In the genomic region with DNA sequence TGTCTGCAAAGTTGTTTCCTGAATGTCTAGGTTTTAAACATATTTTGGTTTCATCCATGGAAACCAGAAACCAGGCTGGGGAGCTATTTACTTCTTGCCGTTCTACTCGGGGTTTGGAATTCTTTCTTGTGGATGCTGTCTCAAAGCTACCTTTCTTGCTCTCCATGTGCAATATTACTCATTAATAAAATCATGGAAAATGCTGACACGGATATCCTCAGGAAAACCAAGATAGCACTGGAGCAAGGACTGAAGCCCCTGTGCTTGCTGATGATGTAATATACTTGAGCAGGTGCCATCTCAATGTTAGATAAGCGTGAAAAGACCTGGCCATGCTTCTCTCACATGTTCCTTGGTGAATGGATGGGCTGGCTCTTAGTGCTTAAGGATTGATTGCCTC, we compare ENCODE assay signal across 21 cellular contexts. TPM values are rescaled to one million over a fixed set of nuclear protein-coding genes. Genes with fewer than 3 reads are reported as not detected.
A peak's percentile ranks its signal among the peaks of the same experiment; 100 is the strongest.
DNase-seq lines count a peak whose midpoint lies in the region; ATAC-seq, FAIRE-seq and TF ChIP-seq lines count a peak whose summit lies in the region.
"Had no signal": no experiment of that assay in that cellular context is flagged by ENCODE, and none has a peak within 500 bp of the region (broad histone marks: within the 10 kb centered on the region; RNA-seq: fewer than 3 reads in every experiment).

No MANE protein-coding gene starts in this region.

- H3K4me3 ChIP-seq in IMR-90 (ENCODE audit: insufficient read depth, low read depth, low read length): no peak overlapping the region
- H3K4me3 ChIP-seq in K562: no peak overlapping the region
- no peak overlapping the region for H3K4me3 ChIP-seq in trophoblast cell (ENCODE audit: low read depth, low read length)
- H3K4me3 ChIP-seq: BLaER1 treated with 17β-estradiol and CSF1 and Interleukin-3, amounts not matched to agents 10 nM and 100 nM had no signal

- H3K18ac ChIP-seq in IMR-90 (ENCODE audit: low read depth, low read length) (no peak overlapping the region), trophoblast cell (ENCODE audit: low read length) (no peak overlapping the region)

- no peak overlapping the region for H3K9ac ChIP-seq in IMR-90 (ENCODE audit: low read depth, low read length)
- H3K9ac ChIP-seq in K562 (ENCODE audit: insufficient read depth in 1 of 2, low read depth in 2 of 2, low read length in 2 of 2): no peak overlapping the region
- H3K9ac ChIP-seq in trophoblast cell (ENCODE audit: low read length): no peak overlapping the region
- H3K9ac ChIP-seq: BLaER1 treated with 17β-estradiol and CSF1 and Interleukin-3, amounts not matched to agents 10 nM and 100 nM had no signal

- no peak overlapping the region for H3K4me3 Mint-ChIP-seq in mesothelial cell of epicardium
- H3K4me3 Mint-ChIP-seq: B cell; CD4-positive, alpha-beta T cell; CD8-positive, alpha-beta T cell had no signal

- no peaks in the 10 kb centered on the region for H3K36me3 ChIP-seq in IMR-90 (ENCODE audit: control insufficient read depth, insufficient read depth, low read length)
- no peaks in the 10 kb centered on the region for H3K36me3 ChIP-seq in K562 (ENCODE audit: control insufficient read depth, insufficient read depth, low read length)
- no peaks in the 10 kb centered on the region for H3K36me3 ChIP-seq in trophoblast cell (ENCODE audit: control insufficient read depth in 1 of 2, insufficient read depth in 2 of 2, low read length in 2 of 2)
- H3K36me3 ChIP-seq: BLaER1 treated with 17β-estradiol and CSF1 and Interleukin-3, amounts not matched to agents 10 nM and 100 nM had no signal

- no peak overlapping the region for H4K12ac ChIP-seq in trophoblast cell (ENCODE audit: low read depth, low read length)

- no peaks in the 10 kb centered on the region for H3K27me3 Mint-ChIP-seq in mesothelial cell of epicardium (ENCODE audit: low read depth)

- H2AK9ac ChIP-seq in IMR-90 (replicated peaks; ENCODE audit: low read depth, low read length, poor library complexity): no peak overlapping the region

- H4K8ac ChIP-seq in IMR-90 (ENCODE audit: low read depth in 2 of 2, low read length in 2 of 2) (no peak overlapping the region), trophoblast cell (ENCODE audit: low read depth, low read length) (no peak overlapping the region)

- H3K4me2 ChIP-seq in IMR-90 (ENCODE audit: low read depth, low read length): no peak overlapping the region
- H3K4me2 ChIP-seq in K562 (ENCODE audit: insufficient read depth, low read length): no peak overlapping the region
- H3K4me2 ChIP-seq in trophoblast cell (ENCODE audit: low read length): no peak overlapping the region
- H3K4me2 ChIP-seq: BLaER1 treated with 17β-estradiol and CSF1 and Interleukin-3, amounts not matched to agents 10 nM and 100 nM had no signal

- DNase-seq in IMR-90: no peak
- DNase-seq in K562 (ENCODE audit: extremely low read depth in 1 of 4, low spot score in 3 of 4): no peak
- DNase-seq in trophoblast cell: no peak
- no peak for DNase-seq in ureter (ENCODE audit: low spot score)
- no peak for DNase-seq in mesothelial cell of epicardium (ENCODE audit: low spot score in 2 of 2, unreplicated experiment in 2 of 2)
- DNase-seq: 8988T; AML-193; Caco-2; Calu3; CD4-positive, alpha-beta T cell; CD8-positive, alpha-beta T cell; DMS79 treated with DMSO at 0.1 percent for 48 hours; GF-D8 had no signal

- POLR2A ChIA-PET in IMR-90 (lab: Charles Lee; ENCODE audit: unreplicated experiment) (no interaction called here), K562 (lab: Yijun Ruan, JAX) (no interaction called here)

- no peak overlapping the region for H3K23ac ChIP-seq in IMR-90 (ENCODE audit: low read depth, low read length)
- peak overlapping the region; percentile 81 for H3K23ac ChIP-seq in trophoblast cell (ENCODE audit: low read length)

- no peak overlapping the region for H3K14ac ChIP-seq in IMR-90 (replicated peaks; ENCODE audit: low read depth, low read length)
- no peak overlapping the region for H3K14ac ChIP-seq in trophoblast cell (ENCODE audit: low read length)

- no TSS peak for BruUV-seq in IMR-90 (replicated peaks; lab: Mats Ljungman, UMichigan)
- BruUV-seq in K562 (replicated peaks; lab: Mats Ljungman, UMichigan): no TSS peak

- no peak overlapping the region for H2BK120ac ChIP-seq in IMR-90 (ENCODE audit: low read depth, low read length)
- no peak overlapping the region for H2BK120ac ChIP-seq in trophoblast cell (ENCODE audit: insufficient read depth, low read length, poor library complexity)

- H2BK15ac ChIP-seq in IMR-90 (ENCODE audit: low read depth, low read length): no peak overlapping the region

- intact Hi-C loops in IMR-90 (cut with micrococcal nuclease) (no loop called here), K562 (cut with micrococcal nuclease) (loop anchor here (10.0 kb wide), 1 partner anchor 774 kb away; no protein-coding TSS in a partner anchor)

- no peak for TF ChIP-seq EP300 in K562 (IDR thresholded peaks at IDR 0.05; ENCODE audit: low read length)

- H3K27ac ChIP-seq in IMR-90 (ENCODE audit: insufficient read depth, low read length) (no peak overlapping the region), K562 (ENCODE audit: extremely low read depth, low read depth, low read length) (no peak overlapping the region), trophoblast cell (ENCODE audit: low read depth, low read length) (no peak overlapping the region)
- H3K27ac ChIP-seq: BLaER1 treated with 17β-estradiol and CSF1 and Interleukin-3, amounts not matched to agents 10 nM and 100 nM; C4-2B had no signal

- H3K27me3 ChIP-seq in IMR-90 (ENCODE audit: control insufficient read depth, insufficient read depth, low read length) (peaks cover 2% of the 10 kb centered on the region), K562 (ENCODE audit: control insufficient read depth in 2 of 2, insufficient read depth in 2 of 2, low read length in 2 of 2) (peaks cover 3 to 6% of the 10 kb centered on the region in 2 experiments; a peak in 3 of 5 replicates), trophoblast cell (ENCODE audit: insufficient read depth, low read length) (no peaks in the 10 kb centered on the region)
- H3K27me3 ChIP-seq: BLaER1 treated with 17β-estradiol and CSF1 and Interleukin-3, amounts not matched to agents 10 nM and 100 nM had no signal

- no peak overlapping the region for H2BK20ac ChIP-seq in IMR-90 (ENCODE audit: low read depth, low read length)

- TF ChIP-seq RAD21 in IMR-90 (IDR thresholded peaks at IDR 0.05; ENCODE audit: low read length) (no peak), K562 (CRISPR knock-in tag; conservative IDR thresholded peaks at IDR 0.05 in 1 of 2, IDR thresholded peaks at IDR 0.05 in 1 of 2) (no peak)

- no peak for TF ChIP-seq POLR2A in IMR-90 (IDR thresholded peaks at IDR 0.05; ENCODE audit: low read depth, low read length)
- TF ChIP-seq POLR2A in K562 (conservative IDR thresholded peaks at IDR 0.05): no peak

- H4K5ac ChIP-seq in IMR-90 (ENCODE audit: low read depth, low read length): no peak overlapping the region

- dilution Hi-C loops in IMR-90 (cut with HindIII; ENCODE audit: low sequenced_read_pairs, unreplicated experiment): no loop called here

- H2BK12ac ChIP-seq in trophoblast cell (ENCODE audit: low read length): no peak overlapping the region

- H3K4me1 ChIP-seq in IMR-90 (ENCODE audit: control insufficient read depth, insufficient read depth, low read length) (no peaks in the 10 kb centered on the region), K562 (replicated peaks in 1 of 2; ENCODE audit: control insufficient read depth in 2 of 2, insufficient read depth in 2 of 2, low read length in 2 of 2) (no peaks in the 10 kb centered on the region), trophoblast cell (ENCODE audit: control insufficient read depth in 1 of 2, insufficient read depth in 2 of 2, low read length in 2 of 2) (peaks cover 2 to 3% of the 10 kb centered on the region in 2 experiments)
- H3K4me1 ChIP-seq: Caco-2 had no signal

- H3K56ac ChIP-seq in IMR-90 (ENCODE audit: extremely low read depth, insufficient read depth, low read length): no peak overlapping the region

- no peaks in the 10 kb centered on the region for H3K9me3 Mint-ChIP-seq in mesothelial cell of epicardium
- H3K9me3 Mint-ChIP-seq: CD4-positive, alpha-beta T cell; CD8-positive, alpha-beta T cell had no signal

- H2AFZ ChIP-seq in IMR-90 (replicated peaks; ENCODE audit: low read length, poor library complexity): no peak overlapping the region
- no peak overlapping the region for H2AFZ ChIP-seq in K562 (ENCODE audit: low read depth, low read length)
- H2AFZ ChIP-seq in trophoblast cell (ENCODE audit: insufficient read depth, low read length, poor library complexity): no peak overlapping the region

- H3K9me3 ChIP-seq in IMR-90 (ENCODE audit: control insufficient read depth, insufficient read depth, low read length): no peaks in the 10 kb centered on the region
- H3K9me3 ChIP-seq in K562 (replicated peaks; ENCODE audit: control insufficient read depth, insufficient read depth, low read depth, low read length): no peaks in the 10 kb centered on the region
- H3K9me3 ChIP-seq in trophoblast cell (ENCODE audit: insufficient read depth, low read depth, low read length): no peaks in the 10 kb centered on the region
- H3K9me3 ChIP-seq: Caco-2 had no signal

- no peak overlapping the region for H3K27ac Mint-ChIP-seq in mesothelial cell of epicardium
- H3K27ac Mint-ChIP-seq: B cell; CD4-positive, alpha-beta T cell; CD8-positive, alpha-beta T cell had no signal

- H3K79me2 ChIP-seq in K562 (ENCODE audit: control insufficient read depth, insufficient read depth, low read length) (no peaks in the 10 kb centered on the region), trophoblast cell (ENCODE audit: control insufficient read depth, insufficient read depth, low read length, poor library complexity) (no peaks in the 10 kb centered on the region)

- H3K79me1 ChIP-seq in IMR-90 (ENCODE audit: low read depth in 1 of 2, low read length in 2 of 2) (no peaks in the 10 kb centered on the region), trophoblast cell (ENCODE audit: low read length) (no peaks in the 10 kb centered on the region)

- H2AK5ac ChIP-seq in IMR-90 (ENCODE audit: low read depth, low read length) (no peak overlapping the region), trophoblast cell (ENCODE audit: low read length) (no peak overlapping the region)

- FAIRE-seq in K562 (lab: Jason Lieb, UNC): no peak
- FAIRE-seq: A204.1, G401.6, GM12891, GM19239 had no signal

- CTCF ChIA-PET in IMR-90 (lab: Yijun Ruan, JAX) (interaction anchor here (1.0 kb wide), 1 partner anchor 11 kb away, joined by 4 read pairs; no protein-coding TSS in a partner anchor), K562 (lab: Yijun Ruan, JAX; ENCODE audit: low intra/inter-chr PET ratio) (no interaction called here)

- H3K4ac ChIP-seq in IMR-90 (ENCODE audit: low read depth, low read length) (no peak overlapping the region), trophoblast cell (ENCODE audit: low read depth, low read length) (no peak overlapping the region)

- no peak for TF ChIP-seq CTCF in IMR-90 (conservative IDR thresholded peaks at IDR 0.05; ENCODE audit: low read depth, low read length)
- TF ChIP-seq CTCF in K562 (IDR thresholded peaks at IDR 0.05 in 2 of 3, conservative IDR thresholded peaks at IDR 0.05 in 1 of 3; ENCODE audit: insufficient read depth in 2 of 3, low read depth in 1 of 3, low read length in 3 of 3): no peak
- TF ChIP-seq CTCF in mesothelial cell of epicardium (IDR thresholded peaks at IDR 0.05; ENCODE audit: unreplicated experiment): no peak

- H2BK5ac ChIP-seq in IMR-90 (ENCODE audit: low read depth, low read length, poor library complexity, severe bottlenecking): no peak overlapping the region
- H2BK5ac ChIP-seq in trophoblast cell (ENCODE audit: low read depth, low read length, poor library complexity): no peak overlapping the region

- H4K91ac ChIP-seq in IMR-90 (ENCODE audit: insufficient read depth, low read depth, low read length): no peak overlapping the region
- no peak overlapping the region for H4K91ac ChIP-seq in trophoblast cell (ENCODE audit: low read depth, low read length)

- in situ Hi-C loops in IMR-90 (cut with MboI; ENCODE audit: low sequenced_read_pairs) (no loop called here), K562 (cut with MboI) (no loop called here)

- no peaks in the 10 kb centered on the region for H3K36me3 Mint-ChIP-seq in mesothelial cell of epicardium
- H3K36me3 Mint-ChIP-seq: CD8-positive, alpha-beta T cell had no signal

- H3K4me1 Mint-ChIP-seq in mesothelial cell of epicardium: peaks cover 16% of the 10 kb centered on the region
- H3K4me1 Mint-ChIP-seq: B cell had no signal

- H4K20me1 ChIP-seq in IMR-90 (ENCODE audit: insufficient read depth, low read length) (no peaks in the 10 kb centered on the region), K562 (replicated peaks; ENCODE audit: control insufficient read depth, insufficient read depth, low read length) (no peaks in the 10 kb centered on the region)
- H4K20me1 ChIP-seq: BLaER1 treated with 17β-estradiol and CSF1 and Interleukin-3, amounts not matched to agents 10 nM and 100 nM had no signal

- H3K9me1 ChIP-seq in IMR-90 (ENCODE audit: insufficient read depth, low read length): no peaks in the 10 kb centered on the region
- no peaks in the 10 kb centered on the region for H3K9me1 ChIP-seq in K562 (ENCODE audit: control insufficient read depth, insufficient read depth, low read length)

- no peak for ATAC-seq in IMR-90 (ENCODE audit: low read depth)
- no peak for ATAC-seq in K562
- ATAC-seq in HG03457 (IDR thresholded peaks at IDR 0.05; ENCODE audit: unreplicated experiment): no peak
- ATAC-seq: CD8-positive, alpha-beta T cell had no signal

- no CpG with 5 or more reads among the region's 4 CpGs for WGBS in IMR-90 (ENCODE audit: extremely low coverage in 2 of 2, insufficient read length in 1 of 2), 2 experiments
- WGBS in K562 (ENCODE audit: insufficient coverage, low coverage, missing lambda C conversion rate): 8% methylated on average over 4 of the region's 4 CpGs
- WGBS in trophoblast cell (ENCODE audit: extremely low coverage, insufficient coverage, insufficient read length): no CpG with 5 or more reads among the region's 4 CpGs

RNA-seq across cellular contexts. Expression of a gene that starts 41.5 kb away (rescaled TPM):
- total RNA-seq in IMR-90 (2012; rRNA removed): 15.2 and 27.5 TPM in 2 replicates
- 19.1 and 24.9 TPM in 2 replicates for polyA plus RNA-seq in IMR-90 (2012; rRNA removed)
- 3.7 and 8.2 TPM in 2 replicates for polyA plus RNA-seq in IMR-90 (2012; cell fraction: cytosol; rRNA removed)
- 1.6 and 10.0 TPM in 2 replicates for polyA plus RNA-seq in IMR-90 (2012; cell fraction: nucleus; rRNA removed; ENCODE audit: low replicate concordance)
- 4.9 and 15.6 TPM in 2 replicates for total RNA-seq in K562 (2011; cell fraction: chromatin; rRNA removed; ENCODE audit: low replicate concordance)
- 1.1 and 3.2 TPM in 2 replicates for total RNA-seq in K562 (2011; cell fraction: nucleolus; rRNA removed)
- 5.1 and 8.9 TPM in 2 replicates for total RNA-seq in K562 (2011; cell fraction: nucleoplasm; rRNA removed)
- 21.2 and 21.7 TPM in 2 replicates for total RNA-seq in K562 (2014; rRNA removed)
- total RNA-seq in K562 (2014; rRNA removed; fragmentation: Illumina TruSeq; extraction: Trizol): 41.7 and 46.6 TPM in 2 replicates
- total RNA-seq in K562 (2015; rRNA removed; fragmentation: Illumina TruSeq; extraction: Trizol): 40.3 and 44.3 TPM in 2 replicates
- total RNA-seq in K562 (2021): 31.1 and 31.6 TPM in 2 replicates
- polyA plus RNA-seq in K562 (2011; rRNA removed): 24.2 and 31.5 TPM in 2 replicates
- polyA plus RNA-seq in K562 (2011; cell fraction: cytosol; rRNA removed): 4.9 and 11.9 TPM in 2 replicates
- 2.8 and 4.7 TPM in 2 replicates for polyA plus RNA-seq in K562 (2011; cell fraction: nucleus; rRNA removed)
- 36.7 and 37.8 TPM in 2 replicates for polyA plus RNA-seq in K562 (2012)
- 49.9 and 89.4 TPM in 2 replicates for polyA plus RNA-seq in K562 (2014; fragmentation: Illumina TruSeq; extraction: Trizol)
- 10 to 100 TPM; 33.5 to 35.2 TPM for polyA plus RNA-seq in K562 (2014; fragmentation: Nextera tagmentation; extraction: Ambion mirVana)
- polyA plus RNA-seq in K562 (2014; rRNA removed): 36.8 and 37.2 TPM in 2 replicates
- 12.4 and 16.5 TPM in 2 replicates for polyA minus RNA-seq in K562 (2011; rRNA and poly(A)+ RNA removed)
- polyA minus RNA-seq in K562 (2011; cell fraction: cytosol; rRNA and poly(A)+ RNA removed): 6.3 and 6.4 TPM in 2 replicates
- 2.7 and 7.0 TPM in 2 replicates for polyA minus RNA-seq in K562 (2011; cell fraction: nucleus; rRNA and poly(A)+ RNA removed)
- polyA plus RNA-seq in trophoblast cell (2013): 33.5 and 36.4 TPM in 2 replicates
- 21.9 TPM for total RNA-seq in ureter
- total RNA-seq in mesothelial cell of epicardium: 27.0 to 31.2 TPM (median 28.4 TPM) in 3 replicates
